In the genomic region with DNA sequence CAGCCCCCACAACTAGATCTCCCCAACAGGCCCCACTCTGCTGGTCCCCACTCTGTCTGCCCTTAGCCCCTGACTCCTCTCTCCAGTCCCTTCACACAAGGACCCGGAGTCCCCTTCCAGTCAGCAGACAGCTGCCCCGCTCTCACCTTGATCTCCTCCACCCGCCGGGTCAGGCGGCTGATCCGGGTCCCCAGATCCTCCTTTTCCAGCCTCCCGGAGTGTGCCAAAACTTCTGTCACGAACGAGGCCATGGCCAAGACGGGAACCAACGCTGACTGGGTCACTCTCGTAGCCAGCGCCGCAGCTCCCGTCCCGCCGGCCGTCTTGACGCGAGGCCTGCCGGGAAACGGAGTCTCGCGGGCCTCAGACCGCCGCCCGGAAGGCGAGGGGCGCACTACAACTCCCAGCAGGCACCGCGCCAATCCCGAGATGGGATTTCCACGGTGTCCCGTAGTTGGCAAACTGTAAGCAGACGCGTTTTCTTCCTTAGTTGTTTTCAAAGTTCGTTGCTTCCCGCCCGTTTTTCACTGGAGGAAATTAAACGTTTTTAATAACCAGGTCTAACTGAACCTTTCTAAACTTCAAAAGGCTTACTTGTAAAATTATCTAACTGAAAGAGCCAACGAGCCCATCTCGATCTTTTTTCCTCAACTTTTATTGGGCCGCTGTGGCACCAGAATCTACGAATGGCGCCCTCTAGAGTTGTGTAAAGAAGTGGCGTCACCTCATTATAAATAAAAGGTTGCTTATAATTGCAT, we compare ENCODE assay signal across 8 cellular contexts.
DNase-seq lines count a peak whose midpoint lies in the region; ATAC-seq and FAIRE-seq lines count a peak whose summit lies in the region.

A gene with protein sequence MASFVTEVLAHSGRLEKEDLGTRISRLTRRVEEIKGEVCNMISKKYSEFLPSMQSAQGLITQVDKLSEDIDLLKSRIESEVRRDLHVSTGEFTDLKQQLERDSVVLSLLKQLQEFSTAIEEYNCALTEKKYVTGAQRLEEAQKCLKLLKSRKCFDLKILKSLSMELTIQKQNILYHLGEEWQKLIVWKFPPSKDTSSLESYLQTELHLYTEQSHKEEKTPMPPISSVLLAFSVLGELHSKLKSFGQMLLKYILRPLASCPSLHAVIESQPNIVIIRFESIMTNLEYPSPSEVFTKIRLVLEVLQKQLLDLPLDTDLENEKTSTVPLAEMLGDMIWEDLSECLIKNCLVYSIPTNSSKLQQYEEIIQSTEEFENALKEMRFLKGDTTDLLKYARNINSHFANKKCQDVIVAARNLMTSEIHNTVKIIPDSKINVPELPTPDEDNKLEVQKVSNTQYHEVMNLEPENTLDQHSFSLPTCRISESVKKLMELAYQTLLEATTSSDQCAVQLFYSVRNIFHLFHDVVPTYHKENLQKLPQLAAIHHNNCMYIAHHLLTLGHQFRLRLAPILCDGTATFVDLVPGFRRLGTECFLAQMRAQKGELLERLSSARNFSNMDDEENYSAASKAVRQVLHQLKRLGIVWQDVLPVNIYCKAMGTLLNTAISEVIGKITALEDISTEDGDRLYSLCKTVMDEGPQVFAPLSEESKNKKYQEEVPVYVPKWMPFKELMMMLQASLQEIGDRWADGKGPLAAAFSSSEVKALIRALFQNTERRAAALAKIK (minus strand): TSS at position 277 of the 758 bp plus-strand sequence. CDS start 26 bp downstream, at position 251.

- H3K9ac ChIP-seq in BLaER1 treated with 17β-estradiol and CSF1 and Interleukin-3, amounts not matched to agents 10 nM and 100 nM = peak within 1 kb of the TSS; percentile 88 to 98 (median 94)

- DNase-seq in GM19240 (ENCODE audit: insufficient read length, low spot score) (peak; percentile 75), NCI-H524 treated with DMSO at 0.1 percent for 48 hours (lab: John Stamatoyannopoulos, UW) (peak; percentile 63), kidney glomerular epithelial cell (lab: John Stamatoyannopoulos, UW) (peak; percentile 92)
- DNase-seq in activated CD4-positive, alpha-beta T cell treated with anti-CD3 and anti-CD28 coated beads for 4 hours = peak; percentile 88 to 89
- peak; percentile 73 to 82 for DNase-seq in stimulated activated CD4-positive, alpha-beta T cell treated with anti-CD3 and anti-CD28 coated beads, Interleukin-1b, Interleukin-23, amount 100 ng/mL, for 1 hour (ENCODE audit: low read depth in 2 of 2)

- H3K27me3 ChIP-seq in BLaER1 treated with 17β-estradiol and CSF1 and Interleukin-3, amounts not matched to agents 10 nM and 100 nM = no peaks in the 10 kb centered on the region

- H3K36me3 ChIP-seq in BLaER1 treated with 17β-estradiol and CSF1 and Interleukin-3, amounts not matched to agents 10 nM and 100 nM = peaks cover 6 to 35% (median 23%) of the 10 kb centered on the region in 11 experiments

- peak within 1 kb of the TSS; percentile 74 to 99 (median 93) for H3K4me3 ChIP-seq in BLaER1 treated with 17β-estradiol and CSF1 and Interleukin-3, amounts not matched to agents 10 nM and 100 nM

- H3K4me1 ChIP-seq in BLaER1 treated with 17β-estradiol and CSF1 and Interleukin-3, amounts not matched to agents 10 nM and 100 nM = peaks cover 9 to 15% (median 12%) of the 10 kb centered on the region in 10 experiments

- peaks cover 0 to 20% (median 0%) of the 10 kb centered on the region in 11 experiments; a peak in 5 of 22 replicates for H4K20me1 ChIP-seq in BLaER1 treated with 17β-estradiol and CSF1 and Interleukin-3, amounts not matched to agents 10 nM and 100 nM

- peak; percentile 57 for FAIRE-seq in colon (lab: Jason Lieb, UNC)

- ATAC-seq in HG03460 (IDR thresholded peaks at IDR 0.05; ENCODE audit: unreplicated experiment) = peak; percentile 97

- H3K4me2 ChIP-seq in BLaER1 treated with 17β-estradiol and CSF1 and Interleukin-3, amounts not matched to agents 10 nM and 100 nM = peak within 1 kb of the TSS; percentile 80 to 92 (median 86)

- H3K27ac ChIP-seq in BLaER1 treated with 17β-estradiol and CSF1 and Interleukin-3, amounts not matched to agents 10 nM and 100 nM = peak within 1 kb of the TSS; percentile 68 to 92 (median 87)

- H3K9me3 ChIP-seq in BLaER1 treated with 17β-estradiol and CSF1 and Interleukin-3, amounts not matched to agents 10 nM and 100 nM (replicated peaks in 1 of 11) = no peaks in the 10 kb centered on the region

Comparison
In these comparisons a context has a peak if more than half of its experiments do, and no peak if none do; other contexts are left out.
1. Peak in every context shown above with its lines: DNase-seq, ATAC-seq, H3K4me3 ChIP-seq and H3K27ac ChIP-seq.